In the genomic region with DNA sequence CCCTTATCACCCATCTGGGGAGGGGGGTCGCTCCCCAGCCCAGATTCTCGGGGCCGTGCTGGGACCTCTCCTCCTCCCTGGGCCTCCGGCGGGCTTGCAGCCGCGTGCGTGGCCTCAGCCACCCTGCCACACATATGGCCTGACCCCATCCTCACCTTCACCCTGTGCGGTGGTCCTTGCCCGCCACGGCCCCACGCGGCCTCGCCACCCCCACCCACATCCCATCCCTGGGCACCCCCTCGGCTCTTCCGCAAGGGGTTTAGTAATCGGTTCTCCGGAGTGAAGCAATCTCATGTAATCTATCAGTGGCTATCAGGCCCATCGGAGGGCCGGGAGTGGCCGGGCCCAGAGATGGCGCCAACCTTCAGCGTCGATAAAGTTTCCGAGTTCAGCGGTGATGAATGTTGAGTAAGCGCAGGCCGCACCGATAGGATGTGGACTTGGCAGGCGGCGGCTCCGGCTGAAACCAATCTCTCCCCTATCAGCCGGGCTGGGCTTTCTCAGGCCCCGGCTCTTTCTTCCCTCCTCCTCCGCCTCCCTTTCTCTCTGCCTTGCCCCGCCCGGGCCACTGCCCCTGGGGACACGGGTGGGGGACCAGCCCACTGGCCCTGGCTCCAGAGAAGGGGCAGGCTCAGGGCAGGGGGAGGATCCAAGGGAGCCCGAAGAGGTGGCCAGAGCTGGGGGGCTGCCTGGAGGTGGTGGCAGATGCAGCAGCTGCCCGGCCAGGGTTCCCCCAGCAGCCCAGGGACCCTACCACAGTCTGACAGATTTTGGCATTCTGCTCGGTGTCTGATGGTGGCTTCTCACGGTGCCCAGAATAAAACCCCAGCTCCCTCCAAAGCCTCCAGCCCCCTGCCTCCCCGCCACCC, we compare ENCODE assay signal across 17 cellular contexts. TPM values are rescaled to one million over a fixed set of nuclear protein-coding genes. Genes with fewer than 3 reads are reported as not detected.
DNase-seq lines count a peak whose midpoint lies in the region; ATAC-seq, FAIRE-seq and TF ChIP-seq lines count a peak whose summit lies in the region.
"Had no signal": no experiment of that assay in that cellular context is flagged by ENCODE, and none has a peak within 500 bp of the region (broad histone marks: within the 10 kb centered on the region; RNA-seq: fewer than 3 reads in every experiment).

No MANE protein-coding gene starts in this region.

- DNase-seq in NCI-H226 (peak; percentile 95), HepG2 (ENCODE audit: low spot score) (no peak), thyroid gland (peak; percentile 4 to 28), HPDE6-E6E7 (ENCODE audit: extremely low spot score) (no peak), DMS153 (lab: John Stamatoyannopoulos, UW) (no peak)
- DNase-seq: activated CD4-positive, alpha-beta T cell treated with anti-CD3 and anti-CD28 coated beads, Interleukin-2, amount 50 U/mL, for 4 hours; CD8-positive, alpha-beta memory T cell; GDM1; islet precursor cell; naive B cell; NCI-H187; stimulated activated CD4-positive, alpha-beta T cell treated with anti-CD3 and anti-CD28 coated beads, Interleukin-4, amount 100 ng/mL, for 4 hours; stimulated activated naive B cell treated with anti-CD40 and anti-IgM and Interleukin-4, amounts not matched to agents 10 μg/mL and 1 μg/mL and 100 μg/mL, for 72 hours had no signal

- TF ChIP-seq POLR2A in HepG2 (IDR thresholded peaks at IDR 0.05; ENCODE audit: insufficient read depth in 1 of 2, low read depth in 2 of 2, low read length in 2 of 2) (no peak), thyroid gland (IDR thresholded peaks at IDR 0.05) (no peak)

- H3K9me3 ChIP-seq in duodenal mucosa (ENCODE audit: control insufficient read depth in 1 of 2, low read length in 2 of 2) = no peaks in the 10 kb centered on the region
- no peaks in the 10 kb centered on the region for H3K9me3 ChIP-seq in HepG2 (ENCODE audit: low read length)
- no peaks in the 10 kb centered on the region for H3K9me3 ChIP-seq in thyroid gland

- H3K27me3 ChIP-seq in duodenal mucosa (ENCODE audit: control insufficient read depth in 1 of 2, insufficient read depth in 2 of 2, low read length in 2 of 2) (no peaks in the 10 kb centered on the region), HepG2 (ENCODE audit: control insufficient read depth in 1 of 2, insufficient read depth in 2 of 2, low read length in 2 of 2) (no peaks in the 10 kb centered on the region), thyroid gland (no peaks in the 10 kb centered on the region)

- H3K4me3 ChIP-seq in duodenal mucosa (ENCODE audit: low read depth in 1 of 2, low read length in 2 of 2) (peak overlapping the region in 1 of 2 donors; percentile 15), HepG2 (replicated peaks in 1 of 3; ENCODE audit: insufficient read depth in 1 of 3, low read depth in 2 of 3, low read length in 3 of 3) (no peak overlapping the region), thyroid gland (replicated peaks in 1 of 3) (no peak overlapping the region)
- H3K4me3 ChIP-seq: GM23338 had no signal

- H3K4me2 ChIP-seq in HepG2 (ENCODE audit: low read depth, low read length) = no peak overlapping the region
- H3K4me2 ChIP-seq: GM23338 had no signal

- peaks cover 34% of the 10 kb centered on the region; the same call in 1 of the 2 replicates for H4K20me1 ChIP-seq in HepG2 (ENCODE audit: insufficient read depth, low read length)

- H3K4me1 ChIP-seq in duodenal mucosa (ENCODE audit: control insufficient read depth in 1 of 2, insufficient read depth in 2 of 2, low read length in 2 of 2) (peaks cover 57 to 58% of the 10 kb centered on the region in 2 donors), HepG2 (ENCODE audit: insufficient read depth, low read length) (peaks cover 2% of the 10 kb centered on the region), thyroid gland (no peaks in the 10 kb centered on the region)

- TF ChIP-seq CTCF in HepG2 (CRISPR knock-in tag; IDR thresholded peaks at IDR 0.05) (no peak), thyroid gland (IDR thresholded peaks at IDR 0.05) (no peak)

- H3K36me3 ChIP-seq in duodenal mucosa (ENCODE audit: control insufficient read depth in 1 of 2, insufficient read depth in 2 of 2, low read length in 2 of 2) (peaks cover 0 to 6% of the 10 kb centered on the region in 2 donors), HepG2 (replicated peaks in 1 of 2; ENCODE audit: control insufficient read depth in 1 of 2, insufficient read depth in 2 of 2, low read length in 2 of 2) (peaks cover 6 to 18% of the 10 kb centered on the region in 2 experiments; a peak in 2 of 5 replicates), thyroid gland (no peaks in the 10 kb centered on the region)

- H3K27ac ChIP-seq in duodenal mucosa (ENCODE audit: low read depth, low read length) = peak overlapping the region; percentile 32
- H3K27ac ChIP-seq in HepG2 (ENCODE audit: extremely low read length, insufficient read depth, low read length) = no peak overlapping the region
- peak overlapping the region in 1 of 3 donors; percentile 44 for H3K27ac ChIP-seq in thyroid gland

- TF ChIP-seq RAD21 in HepG2 (CRISPR knock-in tag; IDR thresholded peaks at IDR 0.05) = no peak

- H2AFZ ChIP-seq in HepG2 (ENCODE audit: low read length) = no peak overlapping the region
- H2AFZ ChIP-seq: GM23338 had no signal

- TF ChIP-seq EP300 in HepG2 (IDR thresholded peaks at IDR 0.05; ENCODE audit: low read depth in 2 of 2, low read length in 2 of 2) (no peak), HepG2 (CRISPR knock-in tag; IDR thresholded peaks at IDR 0.05; ENCODE audit: borderline replicate concordance) (no peak)

- no peak for FAIRE-seq in HepG2 (lab: Jason Lieb, UNC)

- peaks cover 28% of the 10 kb centered on the region for H3K79me2 ChIP-seq in HepG2 (ENCODE audit: insufficient read depth, low read length)

- CTCF ChIA-PET in HepG2 (lab: Yijun Ruan, JAX; ENCODE audit: low intra/inter-chr PET ratio, low total read pairs) = no interaction called here

- intact Hi-C loops in HepG2 (cut with micrococcal nuclease; ENCODE audit: unreplicated experiment) (no loop called here), thyroid gland (cut with DNase I) (no loop called here)

- POLR2A ChIA-PET in HepG2 (lab: Yijun Ruan, JAX) = no interaction called here

- ATAC-seq in HepG2 (no peak), HG02798 (IDR thresholded peaks at IDR 0.05; ENCODE audit: poor library complexity, unreplicated experiment) (no peak), GM19397 (IDR thresholded peaks at IDR 0.05; ENCODE audit: unreplicated experiment) (no peak)
- ATAC-seq: GM23338; stimulated activated naive B cell treated with anti-CD40 and anti-IgM and Interleukin-4, amounts not matched to agents 10 μg/mL and 1 μg/mL and 100 μg/mL, for 72 hours had no signal

- H3K9ac ChIP-seq in duodenal mucosa (ENCODE audit: low read depth in 1 of 2, low read length in 2 of 2) (peak overlapping the region in 1 of 2 donors; percentile 4), HepG2 (ENCODE audit: insufficient read depth, low read depth, low read length) (no peak overlapping the region)

- WGBS in HepG2 (ENCODE audit: low lambda C conversion rate) = over 99% methylated on average over 38 of the region's 43 CpGs
- WGBS in thyroid gland, 2 donors = 82 to 83% methylated on average over 40 to 42 of the region's 43 CpGs

- BruUV-seq in HepG2 (replicated peaks; lab: Mats Ljungman, UMichigan) = no TSS peak

- in situ Hi-C loops in HepG2 (cut with HindIII; ENCODE audit: extremely low pct_ligation_motif_present, low pct_unique_long_range_greater_than_20kb) = no loop called here

TF ChIP-seq in HepG2, 621 proteins besides CTCF, POLR2A, EP300 and RAD21:
- TF ChIP-seq PHB2 (IDR thresholded peaks at IDR 0.05; ENCODE audit: partially characterized antibody) (no peak), ZBTB33 (CRISPR knock-in tag; IDR thresholded peaks at IDR 0.05) (0 out of 2 replicates have a peak, but pooled peaks have one; percentile 19)

RNA-seq across cellular contexts. Expression of gene ZFPM1, which starts 20.8 kb away (rescaled TPM):
- total RNA-seq in HepG2 (2016; rRNA removed; fragmentation: Illumina TruSeq; extraction: Trizol) (3.4 and 3.8 TPM in 2 replicates), thyroid gland (1 to 10 TPM; 1.9 to 5.3 (median 3.4) TPM)
- 0.81 and 2.1 TPM in 2 replicates for total RNA-seq in HepG2 (2016; cell fraction: cytosol; rRNA removed; fragmentation: Illumina TruSeq; extraction: Trizol; ENCODE audit: low read depth)
- 3.4 and 3.9 TPM in 2 replicates for total RNA-seq in HepG2 (2016; cell fraction: insoluble cytoplasmic fraction; rRNA removed; fragmentation: Illumina TruSeq; extraction: Trizol)
- 3.4 and 4.3 TPM in 2 replicates for total RNA-seq in HepG2 (2016; cell fraction: membrane; rRNA removed; fragmentation: Illumina TruSeq; extraction: Trizol)
- 3.4 and 6.6 TPM in 2 replicates for total RNA-seq in HepG2 (2016; cell fraction: nucleus; rRNA removed; fragmentation: Illumina TruSeq; extraction: Trizol)
- 1.3 and 1.7 TPM in 2 replicates for polyA plus RNA-seq in HepG2 (2011; rRNA removed)
- 0.79 and 1.3 TPM in 2 replicates for polyA plus RNA-seq in HepG2 (2011; cell fraction: cytosol; rRNA removed)
- polyA plus RNA-seq in HepG2 (2011; cell fraction: nucleus; rRNA removed) = 7.1 and 7.6 TPM in 2 replicates
- 7.2 and 7.6 TPM in 2 replicates for polyA plus RNA-seq in HepG2 (2012)
- polyA plus RNA-seq in HepG2 (2016; cell fraction: cytosol; fragmentation: Illumina TruSeq; extraction: Trizol; ENCODE audit: low read depth) = 1.2 TPM in 2 replicates
- 3.7 and 8.7 TPM in 2 replicates for polyA plus RNA-seq in HepG2 (2016; cell fraction: insoluble cytoplasmic fraction; fragmentation: Illumina TruSeq; extraction: Trizol; ENCODE audit: low read depth)
- polyA plus RNA-seq in HepG2 (2016; cell fraction: membrane; fragmentation: Illumina TruSeq; extraction: Trizol; ENCODE audit: low read depth) = 2.7 and 4.8 TPM in 2 replicates
- polyA plus RNA-seq in HepG2 (2016; cell fraction: nucleus; fragmentation: Illumina TruSeq; extraction: Trizol; ENCODE audit: insufficient read depth, low read depth) = 14.0 and 14.3 TPM in 2 replicates
- 0.98 and 4.2 TPM in 2 replicates for polyA minus RNA-seq in HepG2 (2011; rRNA and poly(A)+ RNA removed; ENCODE audit: low replicate concordance)
- 2.7 and 6.6 TPM in 2 replicates for polyA minus RNA-seq in HepG2 (2011; cell fraction: cytosol; rRNA and poly(A)+ RNA removed)
- polyA minus RNA-seq in HepG2 (2011; cell fraction: nucleus; rRNA and poly(A)+ RNA removed) = 5.0 and 7.5 TPM in 2 replicates

Comparison
In these comparisons a context has a peak if more than half of its experiments do, and no peak if none do; other contexts are left out.
1. DNase-seq: peak in NCI-H226 (single experiment) and thyroid gland (2 of 2); none in HepG2 (single experiment), HPDE6-E6E7 (single experiment) and DMS153 (single experiment).